Comparison of ENCODE assay signal across 1 cellular context in the genomic region with DNA sequence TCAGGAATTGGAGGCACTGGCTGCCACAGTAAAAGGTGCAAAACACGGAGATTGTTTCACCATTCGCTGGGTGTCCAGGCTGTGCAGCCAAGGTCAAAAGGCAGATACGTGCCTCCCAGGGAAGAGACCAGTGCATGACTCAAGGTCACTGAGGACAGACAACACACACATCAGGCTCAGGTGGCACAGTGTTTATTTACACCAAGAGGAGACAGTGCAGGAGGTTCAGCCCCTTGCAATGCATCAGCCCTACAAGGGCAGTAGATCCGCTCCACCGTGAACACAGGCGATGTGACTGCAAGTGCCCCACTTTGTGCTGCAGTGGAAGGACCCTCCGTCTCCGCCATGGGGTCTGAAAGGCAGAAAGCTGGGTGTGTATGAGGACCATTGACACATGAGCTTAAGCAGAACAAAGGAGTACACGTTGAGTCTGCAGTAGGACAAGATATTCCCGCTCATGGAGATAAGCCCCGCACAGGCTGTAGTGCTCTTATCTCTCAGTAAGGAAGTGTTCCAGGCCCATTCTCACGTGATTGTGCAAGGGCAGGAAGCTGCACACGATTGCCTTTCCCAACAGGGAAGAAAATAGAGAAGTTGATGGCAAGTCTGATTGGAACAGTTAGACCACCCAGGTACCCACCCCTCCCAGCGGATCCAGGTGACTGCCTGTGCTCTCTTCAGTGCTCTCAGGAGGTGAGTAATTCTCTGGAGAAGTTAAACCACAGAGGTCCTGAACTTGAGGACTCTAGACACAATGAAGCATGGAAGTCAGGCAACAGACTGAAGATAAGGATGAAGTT.
TF ChIP-seq lines count a peak whose summit lies in the region.

No MANE protein-coding gene starts in this region.

TF ChIP-seq in K562, 482 proteins besides CTCF, POLR2A, EP300 and RAD21 (continued from another document and continues in another):
- peak; percentile 84; the same call in 1 of the 2 replicates for TF ChIP-seq MTA3 (IDR thresholded peaks at IDR 0.05; ENCODE audit: borderline replicate concordance)
- TF ChIP-seq USF2 (CRISPR knock-in tag; IDR thresholded peaks at IDR 0.05) = peak; percentile 62
- TF ChIP-seq ZNF695 (CRISPR knock-in tag; IDR thresholded peaks at IDR 0.05) = no peak
- TF ChIP-seq STAT6 (CRISPR knock-in tag; IDR thresholded peaks at IDR 0.05) = 0 out of 2 replicates have a peak, but pooled peaks have one; percentile 64
- TF ChIP-seq ZNF263 (CRISPR knock-in tag; IDR thresholded peaks at IDR 0.05; ENCODE audit: borderline replicate concordance) = peak; percentile 78
- peak; percentile 92; the same call in 1 of the 2 replicates for TF ChIP-seq RB1 (IDR thresholded peaks at IDR 0.05; ENCODE audit: low read depth)
- peak; percentile 55; the same call in 1 of the 2 replicates for TF ChIP-seq POLR2AphosphoS5 (IDR thresholded peaks at IDR 0.05; ENCODE audit: control insufficient read depth, insufficient read depth, low read depth, low read length)
- TF ChIP-seq CLOCK (CRISPR knock-in tag; IDR thresholded peaks at IDR 0.05; ENCODE audit: borderline replicate concordance) = no peak
- peak; percentile 49 for TF ChIP-seq CREM (IDR thresholded peaks at IDR 0.05; ENCODE audit: low read depth)
- peak; percentile 76 for TF ChIP-seq CEBPG (CRISPR knock-in tag; IDR thresholded peaks at IDR 0.05)
- TF ChIP-seq CEBPG (tag; conservative IDR thresholded peaks at IDR 0.05 in 1 of 2, IDR thresholded peaks at IDR 0.05 in 1 of 2) = peak; percentile 52 to 78
- peak; percentile 86 for TF ChIP-seq SMARCE1 (IDR thresholded peaks at IDR 0.05)
- peak; percentile 91 for TF ChIP-seq ETV1 (tag; conservative IDR thresholded peaks at IDR 0.05; ENCODE audit: low read depth)
- TF ChIP-seq ZNF324 (CRISPR knock-in tag; IDR thresholded peaks at IDR 0.05) = 0 out of 2 replicates have a peak, but pooled peaks have one; percentile 40
- peak; percentile 58 for TF ChIP-seq ATF7 (IDR thresholded peaks at IDR 0.05)
- peak; percentile 73 for TF ChIP-seq GATAD2A (IDR thresholded peaks at IDR 0.05)
- TF ChIP-seq FOXK2 (conservative IDR thresholded peaks at IDR 0.05 in 1 of 2, IDR thresholded peaks at IDR 0.05 in 1 of 2; ENCODE audit: low read depth in 2 of 2) = peak in 1 of 2 experiments; percentile 52; a peak in 1 of 4 replicates
- peak; percentile 53 for TF ChIP-seq NR2C1 (IDR thresholded peaks at IDR 0.05)
- peak; percentile 30 for TF ChIP-seq NR2C1 (tag; IDR thresholded peaks at IDR 0.05)
- peak; percentile 40; the same call in 1 of the 2 replicates for TF ChIP-seq XRCC5 (IDR thresholded peaks at IDR 0.05; ENCODE audit: low read depth, low read length)
- no peak for TF ChIP-seq ZNF311 (CRISPR knock-in tag; IDR thresholded peaks at IDR 0.05)
- TF ChIP-seq ZC3H11A (IDR thresholded peaks at IDR 0.05; ENCODE audit: low read depth, low read length) = no peak
- peak; percentile 69 for TF ChIP-seq ELF1 (tag; IDR thresholded peaks at IDR 0.05)
- TF ChIP-seq AFF1 (IDR thresholded peaks at IDR 0.05; ENCODE audit: low read depth in 1 of 2, partially characterized antibody in 2 of 2) = peak in 1 of 2 experiments; percentile 67
- peak; percentile 76 for TF ChIP-seq NCOR1 (IDR thresholded peaks at IDR 0.05)
- TF ChIP-seq PKNOX1 (IDR thresholded peaks at IDR 0.05) = 0 out of 2 replicates have a peak, but pooled peaks have one; percentile 14
- no peak for TF ChIP-seq GTF2B (IDR thresholded peaks at IDR 0.05; ENCODE audit: extremely low read depth, insufficient read length)
